ENCODE assay signal across 17 cellular contexts in genomic region chr7:17195576-17195975, GRCh38.
A peak's percentile ranks its signal among the peaks of the same experiment; 100 is the strongest.
DNase-seq lines count a peak whose midpoint lies in the region; ATAC-seq and TF ChIP-seq lines count a peak whose summit lies in the region.
"Had no signal": no experiment of that assay in that cellular context is flagged by ENCODE, and none has a peak within 500 bp of the region (broad histone marks: within the 10 kb centered on the region; RNA-seq: fewer than 3 reads in every experiment).

No MANE protein-coding gene starts in this region.

- intact Hi-C loops in PC-3 (cut with micrococcal nuclease) (no loop called here), posterior cingulate gyrus (cut with DNase I) (no loop called here)

- no peaks in the 10 kb centered on the region for H3K9me3 Mint-ChIP-seq in T-cell
- H3K9me3 Mint-ChIP-seq: HFFc6, neural progenitor cell had no signal

- no peak overlapping the region for H3K4me3 ChIP-seq in GM12865 (ENCODE audit: low read depth, low read length)
- no peak overlapping the region for H3K4me3 ChIP-seq in PC-3 (ENCODE audit: low read length)
- H3K4me3 ChIP-seq: lower lobe of right lung, neural progenitor cell, skin epidermis had no signal

- H3K36me3 Mint-ChIP-seq in T-cell = no peaks in the 10 kb centered on the region
- H3K36me3 Mint-ChIP-seq: neural progenitor cell had no signal

- no peak for TF ChIP-seq CTCF in GM12865 (IDR thresholded peaks at IDR 0.05; ENCODE audit: insufficient read depth, low read depth, low read length, missing control alignments)
- TF ChIP-seq CTCF in PC-3 (conservative IDR thresholded peaks at IDR 0.05; ENCODE audit: low read depth, low read length) = no peak

- H3K9me3 ChIP-seq in PC-3 (ENCODE audit: low read length) = no peaks in the 10 kb centered on the region
- H3K9me3 ChIP-seq: lower lobe of right lung had no signal

- peak; percentile 37 for DNase-seq in GM12865 (ENCODE audit: low read depth)
- DNase-seq in T-cell = no peak
- no peak for DNase-seq in PC-3
- no peak for DNase-seq in posterior cingulate gyrus
- no peak for DNase-seq in NCI-H128 (lab: John Stamatoyannopoulos, UW; ENCODE audit: unreplicated experiment)
- DNase-seq: activated CD4-positive, CD25-positive, alpha-beta regulatory T cell treated with anti-CD3 and anti-CD28 coated beads, Interleukin-2, amount 50 U/mL, for 72 hours; activated gamma-delta T cell; HFFc6; lower lobe of right lung; NCI-H2081; SW 1271 had no signal

- POLR2A ChIA-PET in T-cell (lab: Charles Lee) = no interaction called here
- POLR2A ChIA-PET in PC-3 (lab: Charles Lee; ENCODE audit: unreplicated experiment) = no interaction called here

- H3K27ac ChIP-seq in PC-3 (ENCODE audit: low read length) = no peak overlapping the region
- H3K27ac ChIP-seq: KMS-11, lower lobe of right lung, neural progenitor cell, skin epidermis had no signal

- no peaks in the 10 kb centered on the region for H3K27me3 Mint-ChIP-seq in T-cell

- H4K20me1 ChIP-seq in PC-3 (ENCODE audit: low read length) = no peaks in the 10 kb centered on the region

- H3K4me2 ChIP-seq in PC-3 (ENCODE audit: low read length) = no peak overlapping the region
- H3K4me2 ChIP-seq: KMS-11, neural progenitor cell had no signal

- H2AFZ ChIP-seq in PC-3 (ENCODE audit: low read length) = no peak overlapping the region
- H2AFZ ChIP-seq: neural progenitor cell had no signal

- no peaks in the 10 kb centered on the region for H3K36me3 ChIP-seq in PC-3 (ENCODE audit: low read depth, low read length)
- H3K36me3 ChIP-seq: lower lobe of right lung, neural progenitor cell had no signal

- H3K9ac ChIP-seq in PC-3 (ENCODE audit: low read length) = no peak overlapping the region
- H3K9ac ChIP-seq: KMS-11, neural progenitor cell had no signal

- no peak overlapping the region for H3K27ac Mint-ChIP-seq in T-cell
- H3K27ac Mint-ChIP-seq: HFFc6, neural progenitor cell had no signal

- H3K9me2 ChIP-seq in PC-3 (replicated peaks; ENCODE audit: low read length) = no peaks in the 10 kb centered on the region

- no peak overlapping the region for H3K4me3 Mint-ChIP-seq in T-cell
- H3K4me3 Mint-ChIP-seq: HFFc6, neural progenitor cell had no signal

- H3K4me1 Mint-ChIP-seq in T-cell = peaks cover 10 to 12% (median 11%) of the 10 kb centered on the region in 3 donors
- H3K4me1 Mint-ChIP-seq: neural progenitor cell had no signal

- no peaks in the 10 kb centered on the region for H3K79me2 ChIP-seq in PC-3 (ENCODE audit: low read length)

- H3F3A ChIP-seq in PC-3 (ENCODE audit: low read length, unreplicated experiment) = no peaks in the 10 kb centered on the region

- BruUV-seq in PC-3 (replicated peaks; lab: Mats Ljungman, UMichigan) = no TSS peak

- CTCF ChIA-PET in T-cell (lab: Charles Lee) = interaction anchor here in 1 of 2 donors (0.7 kb wide), 1 partner anchor 213 kb away, joined by 8 read pairs; no protein-coding TSS in a partner anchor
- CTCF ChIA-PET in PC-3 (lab: Charles Lee) = no interaction called here

- no peaks in the 10 kb centered on the region for H3K4me1 ChIP-seq in PC-3 (ENCODE audit: insufficient read depth, low read length)
- H3K4me1 ChIP-seq: neural progenitor cell had no signal

- H3K27me3 ChIP-seq in PC-3 (ENCODE audit: low read length) = no peaks in the 10 kb centered on the region
- H3K27me3 ChIP-seq: neural progenitor cell had no signal

- ATAC-seq in GM19351 (IDR thresholded peaks at IDR 0.05; ENCODE audit: unreplicated experiment) = peak; percentile 95
- ATAC-seq in HG02588 (IDR thresholded peaks at IDR 0.05; ENCODE audit: unreplicated experiment) = peak; percentile 93
- ATAC-seq in HG03378 (IDR thresholded peaks at IDR 0.05; ENCODE audit: unreplicated experiment) = peak; percentile 91
- ATAC-seq in T-cell (replicated peaks in 1 of 4) = no peak
- ATAC-seq in PC-3 = no peak
- ATAC-seq: lower lobe of right lung had no signal

Comparison
In these comparisons a context has a peak if more than half of its experiments do, and no peak if none do; other contexts are left out.
1. ATAC-seq: peak in GM19351 (single experiment), HG02588 (single experiment) and HG03378 (single experiment); none in T-cell (0 of 4) and PC-3 (single experiment).